In genomic region chr21:44558695-44559094, GRCh38 we compare ENCODE assay signal across 19 cellular contexts. TPM values are rescaled to one million over a fixed set of nuclear protein-coding genes. Genes with fewer than 3 reads are reported as not detected.
DNase-seq lines count a peak whose midpoint lies in the region; ATAC-seq and TF ChIP-seq lines count a peak whose summit lies in the region.
"Had no signal": no experiment of that assay in that cellular context is flagged by ENCODE, and none has a peak within 500 bp of the region (broad histone marks: within the 10 kb centered on the region; RNA-seq: fewer than 3 reads in every experiment).

A gene with protein sequence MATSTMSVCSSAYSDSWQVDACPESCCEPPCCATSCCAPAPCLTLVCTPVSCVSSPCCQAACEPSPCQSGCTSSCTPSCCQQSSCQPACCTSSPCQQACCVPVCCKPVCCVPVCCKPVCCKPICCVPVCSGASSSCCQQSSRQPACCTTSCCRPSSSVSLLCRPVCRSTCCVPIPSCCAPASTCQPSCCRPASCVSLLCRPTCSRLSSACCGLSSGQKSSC (minus strand): TSS chr21:44558795. CDS start chr21:44558715, 80 bp downstream.

- peak within 1 kb of the TSS; percentile 63; the same call in 1 of the 2 replicates for H2AFZ ChIP-seq in GM23338
- H2AFZ ChIP-seq in IMR-90 (replicated peaks; ENCODE audit: low read length, poor library complexity), result peak within 1 kb of the TSS; percentile 43

- H3K4me1 Mint-ChIP-seq in GM23338, result peaks cover 13% of the 10 kb centered on the region
- H3K4me1 Mint-ChIP-seq: CD14-positive monocyte had no signal

- no peak within 1 kb of the TSS for H2BK5ac ChIP-seq in IMR-90 (ENCODE audit: low read depth, low read length, poor library complexity, severe bottlenecking)

- no peak within 1 kb of the TSS for H2AK9ac ChIP-seq in IMR-90 (replicated peaks; ENCODE audit: low read depth, low read length, poor library complexity)

- H3K4me1 ChIP-seq in GM23338 (ENCODE audit: insufficient read depth) (0 out of 2 replicates have a peak, but pooled peaks cover 3% of the 10 kb centered on the region), IMR-90 (ENCODE audit: control insufficient read depth, insufficient read depth, low read length) (no peaks in the 10 kb centered on the region), esophagus muscularis mucosa (no peaks in the 10 kb centered on the region)

- H3K36me3 ChIP-seq in GM23338 (ENCODE audit: insufficient read depth), result no peaks in the 10 kb centered on the region
- no peaks in the 10 kb centered on the region for H3K36me3 ChIP-seq in IMR-90 (ENCODE audit: control insufficient read depth, insufficient read depth, low read length)
- no peaks in the 10 kb centered on the region for H3K36me3 ChIP-seq in esophagus muscularis mucosa

- H3K9ac ChIP-seq in IMR-90 (ENCODE audit: low read depth, low read length), result no peak within 1 kb of the TSS

- no TSS peak for BruUV-seq in IMR-90 (replicated peaks; lab: Mats Ljungman, UMichigan)

- CTCF ChIA-PET in IMR-90 (lab: Yijun Ruan, JAX), result no interaction called here

- dilution Hi-C loops in IMR-90 (cut with HindIII; ENCODE audit: low sequenced_read_pairs, unreplicated experiment), result no loop called here

- H2BK120ac ChIP-seq in IMR-90 (ENCODE audit: low read depth, low read length), result no peak within 1 kb of the TSS

- no peaks in the 10 kb centered on the region for H3K9me2 ChIP-seq in GM23338 (ENCODE audit: insufficient read depth)

- no peaks in the 10 kb centered on the region for H4K20me1 ChIP-seq in GM23338 (replicated peaks; ENCODE audit: insufficient read depth)
- no peaks in the 10 kb centered on the region for H4K20me1 ChIP-seq in IMR-90 (ENCODE audit: insufficient read depth, low read length)

- H2BK15ac ChIP-seq in IMR-90 (ENCODE audit: low read depth, low read length), result no peak within 1 kb of the TSS

- H3K14ac ChIP-seq in IMR-90 (replicated peaks; ENCODE audit: low read depth, low read length), result no peak within 1 kb of the TSS

- H2BK20ac ChIP-seq in IMR-90 (ENCODE audit: low read depth, low read length), result no peak within 1 kb of the TSS

- intact Hi-C loops in IMR-90 (cut with micrococcal nuclease), result no loop called here
- intact Hi-C loops in esophagus muscularis mucosa (cut with DNase I), result no loop called here
- intact Hi-C loops in posterior vena cava (cut with DNase I), result no loop called here

- no peaks in the 10 kb centered on the region for H3K9me3 Mint-ChIP-seq in GM23338

- no peaks in the 10 kb centered on the region; the same call in 2 of the 3 replicates for H3K36me3 Mint-ChIP-seq in GM23338 (ENCODE audit: low read depth)
- H3K36me3 Mint-ChIP-seq: CD14-positive monocyte; CD8-positive, alpha-beta T cell; IgD-negative memory B cell had no signal

- no peak within 1 kb of the TSS for H3K27ac ChIP-seq in GM23338 (ENCODE audit: low read depth)
- H3K27ac ChIP-seq in IMR-90 (ENCODE audit: insufficient read depth, low read length), result no peak within 1 kb of the TSS
- H3K27ac ChIP-seq in esophagus muscularis mucosa (replicated peaks in 1 of 4), result no peak within 1 kb of the TSS

- H4K91ac ChIP-seq in IMR-90 (ENCODE audit: insufficient read depth, low read depth, low read length), result no peak within 1 kb of the TSS

- no peak within 1 kb of the TSS for H3K18ac ChIP-seq in IMR-90 (ENCODE audit: low read depth, low read length)

- no peak within 1 kb of the TSS for H3K4me3 ChIP-seq in GM23338
- H3K4me3 ChIP-seq in IMR-90 (ENCODE audit: insufficient read depth, low read depth, low read length), result no peak within 1 kb of the TSS
- no peak within 1 kb of the TSS for H3K4me3 ChIP-seq in esophagus muscularis mucosa

- no peak for TF ChIP-seq EP300 in esophagus muscularis mucosa (IDR thresholded peaks at IDR 0.05)

- H3K4me2 ChIP-seq in GM23338, result no peak within 1 kb of the TSS
- H3K4me2 ChIP-seq in IMR-90 (ENCODE audit: low read depth, low read length), result no peak within 1 kb of the TSS

- TF ChIP-seq RAD21 in IMR-90 (IDR thresholded peaks at IDR 0.05; ENCODE audit: low read length), result no peak

- no peak within 1 kb of the TSS for H3K4me3 Mint-ChIP-seq in GM23338
- H3K4me3 Mint-ChIP-seq: CD8-positive, alpha-beta T cell had no signal

- no peaks in the 10 kb centered on the region for H3K9me3 ChIP-seq in IMR-90 (ENCODE audit: control insufficient read depth, insufficient read depth, low read length)
- H3K9me3 ChIP-seq in esophagus muscularis mucosa, result peaks cover 0 to 18% (median 4%) of the 10 kb centered on the region in 4 donors

- no peaks in the 10 kb centered on the region for H3K79me2 ChIP-seq in GM23338 (replicated peaks; ENCODE audit: insufficient read depth)

- TF ChIP-seq CTCF in GM23338 (conservative IDR thresholded peaks at IDR 0.05; ENCODE audit: low read depth in 2 of 2) (no peak), IMR-90 (conservative IDR thresholded peaks at IDR 0.05; ENCODE audit: low read depth, low read length) (no peak), esophagus muscularis mucosa (IDR thresholded peaks at IDR 0.05) (no peak), GM10266 (IDR thresholded peaks at IDR 0.05; ENCODE audit: control insufficient read depth, insufficient read depth, low read depth, missing control alignments) (no peak)

- no peak within 1 kb of the TSS for H3K23ac ChIP-seq in IMR-90 (ENCODE audit: low read depth, low read length)

- no peaks in the 10 kb centered on the region for H3K79me1 ChIP-seq in IMR-90 (ENCODE audit: low read depth in 1 of 2, low read length in 2 of 2)

- POLR2A ChIA-PET in IMR-90 (lab: Charles Lee; ENCODE audit: unreplicated experiment), result no interaction called here

- H2AK5ac ChIP-seq in IMR-90 (ENCODE audit: low read depth, low read length), result no peak within 1 kb of the TSS

- H3F3A ChIP-seq in GM23338 (replicated peaks; ENCODE audit: low read depth), result 0 out of 2 replicates have a peak, but pooled peaks cover 2% of the 10 kb centered on the region

- ATAC-seq in GM23338, result no peak
- ATAC-seq in IMR-90 (ENCODE audit: low read depth), result no peak
- ATAC-seq in GM19328 (IDR thresholded peaks at IDR 0.05; ENCODE audit: unreplicated experiment), result no peak
- ATAC-seq in HG03045 (IDR thresholded peaks at IDR 0.05; ENCODE audit: unreplicated experiment), result no peak
- ATAC-seq: CD8-positive, alpha-beta T cell had no signal

- DNase-seq in GM23338 (ENCODE audit: low spot score), result no peak
- no peak for DNase-seq in IMR-90
- peak; percentile 55 for DNase-seq in esophagus muscularis mucosa (ENCODE audit: extremely low spot score)
- DNase-seq in posterior vena cava (ENCODE audit: low spot score), result peak; percentile 49
- no peak for DNase-seq in activated effector memory CD4-positive, alpha-beta T cell treated with Interleukin-2 at 50 U/mL for 16 hours
- DNase-seq in GM10266 (ENCODE audit: extremely low spot score), result no peak
- DNase-seq: COR-L47, DMS153, DND-41, GDM1, KG1 had no signal

- in situ Hi-C loops in IMR-90 (cut with MboI; ENCODE audit: low sequenced_read_pairs), result no loop called here

- TF ChIP-seq POLR2A in IMR-90 (IDR thresholded peaks at IDR 0.05; ENCODE audit: low read depth, low read length) (no peak), esophagus muscularis mucosa (IDR thresholded peaks at IDR 0.05; ENCODE audit: low read depth) (no peak)

- H3K27me3 ChIP-seq in GM23338 (ENCODE audit: insufficient read depth), result no peaks in the 10 kb centered on the region
- peaks cover 14% of the 10 kb centered on the region for H3K27me3 ChIP-seq in IMR-90 (ENCODE audit: control insufficient read depth, insufficient read depth, low read length)
- H3K27me3 ChIP-seq in esophagus muscularis mucosa, result peaks cover 0 to 34% (median 0%) of the 10 kb centered on the region in 4 donors

- no peak within 1 kb of the TSS for H4K5ac ChIP-seq in IMR-90 (ENCODE audit: low read depth, low read length)

- H3K27me3 Mint-ChIP-seq in GM23338 (ENCODE audit: insufficient read depth, low read depth, poor library complexity), result peaks cover 4% of the 10 kb centered on the region

- 0% methylated on average over 1 of the region's 5 CpGs; no CpG with 5 or more reads in 1 of the 2 experiments for WGBS in IMR-90 (ENCODE audit: extremely low coverage in 2 of 2, insufficient read length in 1 of 2), 2 experiments
- 71% methylated on average over 5 of the region's 5 CpGs for WGBS in esophagus muscularis mucosa

- no peak within 1 kb of the TSS for H3K4ac ChIP-seq in IMR-90 (ENCODE audit: low read depth, low read length)

- no peak within 1 kb of the TSS for H3K27ac Mint-ChIP-seq in GM23338
- H3K27ac Mint-ChIP-seq: B cell; CD8-positive, alpha-beta T cell had no signal

- no peak within 1 kb of the TSS for H3K56ac ChIP-seq in IMR-90 (ENCODE audit: extremely low read depth, insufficient read depth, low read length)

- no peak within 1 kb of the TSS for H4K8ac ChIP-seq in IMR-90 (ENCODE audit: low read depth in 2 of 2, low read length in 2 of 2)

- no peaks in the 10 kb centered on the region for H3K9me1 ChIP-seq in IMR-90 (ENCODE audit: insufficient read depth, low read length)

TF ChIP-seq in GM23338, 12 proteins besides CTCF, POLR2A, EP300 and RAD21 (continues in another document):
- TF ChIP-seq EZH2phosphoT487 (IDR thresholded peaks at IDR 0.05; ENCODE audit: unreplicated experiment), result no peak
- TF ChIP-seq NANOG (IDR thresholded peaks at IDR 0.05; ENCODE audit: borderline replicate concordance), result no peak
- no peak for TF ChIP-seq EZH2 (IDR thresholded peaks at IDR 0.05; ENCODE audit: low read depth, unreplicated experiment)

TF ChIP-seq in IMR-90, 13 proteins besides CTCF, POLR2A, EP300 and RAD21 (continues in another document):
- TF ChIP-seq RCOR1 (IDR thresholded peaks at IDR 0.05; ENCODE audit: insufficient replicate concordance, low read length) (no peak), MXI1 (IDR thresholded peaks at IDR 0.05; ENCODE audit: borderline replicate concordance, low read depth, low read length) (no peak), MAFK (IDR thresholded peaks at IDR 0.05; ENCODE audit: low read depth, low read length) (no peak), CEBPB (IDR thresholded peaks at IDR 0.05; ENCODE audit: low read depth, low read length) (no peak), CHD1 (IDR thresholded peaks at IDR 0.05; ENCODE audit: low read depth, low read length) (no peak)
- TF ChIP-seq, protein P1, sequence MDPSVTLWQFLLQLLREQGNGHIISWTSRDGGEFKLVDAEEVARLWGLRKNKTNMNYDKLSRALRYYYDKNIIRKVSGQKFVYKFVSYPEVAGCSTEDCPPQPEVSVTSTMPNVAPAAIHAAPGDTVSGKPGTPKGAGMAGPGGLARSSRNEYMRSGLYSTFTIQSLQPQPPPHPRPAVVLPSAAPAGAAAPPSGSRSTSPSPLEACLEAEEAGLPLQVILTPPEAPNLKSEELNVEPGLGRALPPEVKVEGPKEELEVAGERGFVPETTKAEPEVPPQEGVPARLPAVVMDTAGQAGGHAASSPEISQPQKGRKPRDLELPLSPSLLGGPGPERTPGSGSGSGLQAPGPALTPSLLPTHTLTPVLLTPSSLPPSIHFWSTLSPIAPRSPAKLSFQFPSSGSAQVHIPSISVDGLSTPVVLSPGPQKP (IDR thresholded peaks at IDR 0.05; ENCODE audit: borderline replicate concordance, low read depth, low read length), result no peak

RNA-seq across cellular contexts. Expression of the gene that starts here (rescaled TPM):
- total RNA-seq in GM23338 (2014; rRNA removed; shearing (Covaris generic)), result not detected in 2 replicates
- polyA plus RNA-seq in GM23338 (2016; fragmentation: Nextera tagmentation; extraction: Ambion mirVana) (not detected in 2 replicates), IMR-90 (2012; rRNA removed) (not detected in 2 replicates)
- total RNA-seq in IMR-90 (2012; rRNA removed) (not detected in 2 replicates), esophagus muscularis mucosa (not detected), posterior vena cava (not detected)
- not detected in 2 replicates for polyA plus RNA-seq in IMR-90 (2012; cell fraction: cytosol; rRNA removed)
- not detected in 2 replicates for polyA plus RNA-seq in IMR-90 (2012; cell fraction: nucleus; rRNA removed; ENCODE audit: low replicate concordance)
- total RNA-seq: B cell; CD8-positive, alpha-beta T cell; H4; HT-29 had no signal
- polyA plus RNA-seq: CD14-positive monocyte, IgD-negative memory B cell had no signal

Comparison
In these comparisons a context has a peak if more than half of its experiments do, and no peak if none do; other contexts are left out.
1. Peak in DNase-seq in esophagus muscularis mucosa; RNA of the gene not detected or under 1 TPM.
2. Peak in DNase-seq in posterior vena cava; RNA of the gene not detected or under 1 TPM.